31 cellular contexts compared by ENCODE assay signal in genomic region chr10:120574986-120575385, GRCh38.
"Had no signal": no experiment of that assay in that cellular context is flagged by ENCODE, and none has a peak within 500 bp of the region (broad histone marks: within the 10 kb centered on the region; RNA-seq: fewer than 3 reads in every experiment).

No MANE protein-coding gene starts in this region.

- DNase-seq: activated CD4-positive, alpha-beta memory T cell treated with anti-CD3 and anti-CD28 coated beads, Interleukin-2, amount 10 ng/mL, durations not matched to agents 7 days and 5 days; activated CD4-positive, alpha-beta T cell treated with anti-CD3 and anti-CD28 coated beads for 1 hour; activated CD4-positive, alpha-beta T cell treated with anti-CD3 and anti-CD28 coated beads for 48 hours; activated CD4-positive, CD25-positive, alpha-beta regulatory T cell; activated CD8-positive, alpha-beta memory T cell treated with anti-CD3 and anti-CD28 coated beads for 24 hours; activated CD8-positive, alpha-beta memory T cell treated with anti-CD3 and anti-CD28 coated beads, Interleukin-2, amount 10 ng/mL, durations not matched to agents 7 days and 5 days; activated CD8-positive, alpha-beta memory T cell treated with anti-CD3 and anti-CD28 coated beads, Interleukin-2, amount 50 U/mL, for 48 hours; activated gamma-delta T cell; activated naive CD4-positive, alpha-beta T cell treated with Interleukin-2 at 50 U/mL for 16 hours; activated naive CD8-positive, alpha-beta T cell treated with anti-CD3 and anti-CD28 coated beads, Interleukin-2, amount 10 ng/mL, durations not matched to agents 7 days and 5 days; activated T-cell treated with anti-CD3 and anti-CD28 coated beads, Interleukin-2, amount 50 U/mL, for 48 hours; NCI-H1092 treated with DMSO at 0.1 percent for 48 hours; NCI-H1417; NCI-H146; NCI-H187 treated with DMSO at 0.1 percent for 48 hours; NCI-H2081; NCI-H2171 treated with DMSO at 0.1 percent for 48 hours; NCI-H2227 treated with DMSO at 0.1 percent for 48 hours; NCI-H524 treated with DMSO at 0.1 percent for 48 hours; NK-92 treated with Interleukin-12 subunit alpha and Interleukin-12 subunit beta, amount 100 ng/mL, for 24 hours; PC-3; Peyer's patch; RPMI8226; SW 1271; T-helper 1 cell; T-helper 2 cell; T-helper 9 cell; WERI-Rb-1 had no signal

- H3K4me1 ChIP-seq: ascending aorta, Peyer's patch had no signal

- H3K27me3 ChIP-seq: ascending aorta, cardiac muscle cell, Peyer's patch had no signal

- H3K4me3 ChIP-seq: ascending aorta, cardiac muscle cell, Peyer's patch had no signal

- H3K27ac ChIP-seq: ascending aorta, cardiac muscle cell, KMS-11, Peyer's patch, WERI-Rb-1 had no signal

- H3K9me3 ChIP-seq: ascending aorta, Peyer's patch had no signal

- H3K36me3 ChIP-seq: ascending aorta, cardiac muscle cell, Peyer's patch had no signal

- ATAC-seq: activated CD8-positive, alpha-beta memory T cell treated with anti-CD3 and anti-CD28 coated beads, Interleukin-2, amount 10 ng/mL, durations not matched to agents 7 days and 5 days; PC-3 had no signal
